11 cellular contexts compared by ENCODE assay signal in the genomic region with DNA sequence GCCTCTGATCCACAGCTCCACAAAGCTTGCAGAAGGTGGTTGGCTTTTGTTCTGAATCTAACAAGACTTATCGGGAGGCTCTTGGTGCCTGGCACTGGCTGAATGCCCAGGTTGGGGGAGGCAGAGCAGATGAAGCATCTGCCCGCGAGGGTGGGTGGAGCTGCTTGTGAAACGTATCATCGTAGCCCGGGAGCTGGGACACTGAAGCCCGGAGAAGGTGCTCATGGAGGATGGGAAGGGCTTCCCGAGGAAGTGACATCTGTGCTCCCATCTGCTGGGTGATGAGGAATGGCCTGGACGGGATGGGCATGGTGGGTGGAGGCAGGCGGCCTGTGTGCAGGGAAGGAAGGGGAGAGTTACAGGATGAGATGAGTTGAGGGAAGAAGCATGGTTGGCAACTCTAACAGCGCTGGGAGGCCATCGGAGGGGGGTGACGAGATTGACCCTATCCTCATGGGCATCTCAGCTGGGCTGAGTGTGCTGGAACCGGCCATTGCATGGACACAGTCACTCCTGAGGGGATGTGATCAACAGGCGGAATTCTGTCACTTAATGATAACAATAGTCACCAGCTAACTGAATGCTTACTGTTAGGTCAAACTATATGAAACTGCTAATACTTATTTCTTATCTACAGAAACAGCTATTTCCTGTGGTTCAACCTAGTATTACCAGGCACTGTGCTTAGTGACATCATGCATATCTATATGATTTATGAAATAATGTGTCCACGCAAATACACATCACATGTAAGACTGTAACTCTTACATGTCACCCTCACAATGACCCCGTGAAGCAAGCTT.
DNase-seq lines count a peak whose midpoint lies in the region; ATAC-seq, FAIRE-seq and TF ChIP-seq lines count a peak whose summit lies in the region.
"Had no signal": no experiment of that assay in that cellular context is flagged by ENCODE, and none has a peak within 500 bp of the region (broad histone marks: within the 10 kb centered on the region; RNA-seq: fewer than 3 reads in every experiment).

No MANE protein-coding gene starts in this region.

- peak overlapping the region; percentile 8 for H3K27ac Mint-ChIP-seq in activated B cell treated with CpG ODN at 0.5 μM for 24 hours

- H3K4me1 Mint-ChIP-seq in activated B cell treated with CpG ODN at 0.5 μM for 24 hours = no peaks in the 10 kb centered on the region
- H3K4me1 Mint-ChIP-seq: neural crest cell had no signal

- H3K4me1 ChIP-seq in thyroid gland = peaks cover 0 to 17% of the 10 kb centered on the region in 2 donors
- H3K4me1 ChIP-seq: A549 had no signal

- 65 to 66% methylated on average over 17 of the region's 17 CpGs for WGBS in thyroid gland, 2 donors

- no peaks in the 10 kb centered on the region for H3K27me3 Mint-ChIP-seq in activated B cell treated with CpG ODN at 0.5 μM for 24 hours

- TF ChIP-seq POLR2A in thyroid gland (IDR thresholded peaks at IDR 0.05) = no peak

- POLR2A ChIA-PET in activated B cell treated with CpG ODN at 0.5 μM for 24 hours (lab: Charles Lee) = no interaction called here

- CTCF ChIA-PET in activated B cell treated with CpG ODN at 0.5 μM for 24 hours (lab: Charles Lee) = no interaction called here

- no peaks in the 10 kb centered on the region for H3K9me3 ChIP-seq in thyroid gland

- H3K9me3 Mint-ChIP-seq in activated B cell treated with CpG ODN at 0.5 μM for 24 hours = peaks cover 14% of the 10 kb centered on the region

- H3K27me3 ChIP-seq in thyroid gland = no peaks in the 10 kb centered on the region

- H3K36me3 ChIP-seq in thyroid gland = peaks cover 47 to 49% of the 10 kb centered on the region in 2 donors

- no peak overlapping the region for H3K4me3 ChIP-seq in thyroid gland (replicated peaks in 1 of 3)
- H3K4me3 ChIP-seq: A549 had no signal

- ATAC-seq in activated B cell treated with CpG ODN at 0.5 μM for 24 hours (ENCODE audit: low read depth) (no peak), sciatic nerve (no peak)

- no peak for FAIRE-seq in RCC 7860 (lab: Jason Lieb, UNC)
- no peak for FAIRE-seq in HTR-8/SVneo (lab: Jason Lieb, UNC)
- FAIRE-seq: A549, colon had no signal

- intact Hi-C loops in activated B cell treated with CpG ODN at 0.5 μM for 24 hours (cut with micrococcal nuclease) (loop anchor here (10.0 kb wide), 2 partner anchors 64 to 86 kb away; no protein-coding TSS in a partner anchor), thyroid gland (cut with DNase I) (no loop called here), sciatic nerve (cut with DNase I) (loop anchor here (10.0 kb wide), 2 partner anchors 246 to 346 kb away; no protein-coding TSS in a partner anchor)

- TF ChIP-seq CTCF in activated B cell treated with CpG ODN at 0.5 μM for 24 hours (IDR thresholded peaks at IDR 0.05) = no peak
- TF ChIP-seq CTCF in thyroid gland (IDR thresholded peaks at IDR 0.05) = no peak

- peaks cover 89% of the 10 kb centered on the region for H3K36me3 Mint-ChIP-seq in activated B cell treated with CpG ODN at 0.5 μM for 24 hours (ENCODE audit: low read depth)

- H3K27ac ChIP-seq in thyroid gland = peak overlapping the region in 1 of 3 donors; percentile 54
- H3K27ac ChIP-seq: A549 had no signal

- peak; percentile 91 for DNase-seq in NCI-H345 (lab: John Stamatoyannopoulos, UW)
- DNase-seq in NCI-H345 treated with DMSO at 0.1 percent for 48 hours (lab: John Stamatoyannopoulos, UW; ENCODE audit: unreplicated experiment) = no peak
- DNase-seq in activated B cell treated with CpG ODN at 0.5 μM for 24 hours = no peak
- peak; percentile 28 for DNase-seq in iris pigment epithelial cell (ENCODE audit: low read depth)
- DNase-seq in thyroid gland = peak; percentile 66 to 73
- no peak for DNase-seq in sciatic nerve (ENCODE audit: low spot score)
- no peak for DNase-seq in RCC 7860 (ENCODE audit: low spot score)
- DNase-seq in HTR-8/SVneo (ENCODE audit: insufficient read length, low spot score) = no peak

- no peak overlapping the region for H3K4me3 Mint-ChIP-seq in activated B cell treated with CpG ODN at 0.5 μM for 24 hours
- H3K4me3 Mint-ChIP-seq: neural crest cell had no signal

Comparison
In these comparisons a context has a peak if more than half of its experiments do, and no peak if none do; other contexts are left out.
1. DNase-seq: peak in NCI-H345 (single experiment), iris pigment epithelial cell (single experiment) and thyroid gland (2 of 2); none in NCI-H345 treated with DMSO at 0.1 percent for 48 hours (single experiment), activated B cell treated with CpG ODN at 0.5 μM for 24 hours (single experiment), sciatic nerve (single experiment), RCC 7860 (single experiment) and HTR-8/SVneo (single experiment).